1 cellular context compared by ENCODE assay signal in the genomic region with DNA sequence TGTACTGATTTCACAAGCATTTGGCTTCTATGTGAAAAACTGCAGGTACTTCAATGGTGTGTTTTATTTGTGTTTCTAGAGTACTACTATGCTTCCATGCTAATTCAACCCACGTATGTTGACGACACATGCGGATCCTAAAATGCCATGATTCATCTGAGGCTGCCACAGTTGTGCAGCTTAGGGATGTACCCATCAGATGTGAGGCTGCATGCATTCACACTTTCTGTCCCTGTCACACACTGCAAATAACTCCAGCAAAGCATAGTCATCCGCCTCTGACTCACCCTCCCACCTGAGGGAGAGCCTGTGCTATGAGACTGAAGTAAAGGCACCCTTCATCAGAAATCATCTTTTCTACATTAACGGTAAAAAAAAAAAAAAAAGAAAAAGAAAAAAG.
TF ChIP-seq lines count a peak whose summit lies in the region.

No MANE protein-coding gene starts in this region.

TF ChIP-seq in HCT116, 20 proteins besides CTCF, POLR2A, EP300 and RAD21 (continued from another document):
- TF ChIP-seq, protein P1, sequence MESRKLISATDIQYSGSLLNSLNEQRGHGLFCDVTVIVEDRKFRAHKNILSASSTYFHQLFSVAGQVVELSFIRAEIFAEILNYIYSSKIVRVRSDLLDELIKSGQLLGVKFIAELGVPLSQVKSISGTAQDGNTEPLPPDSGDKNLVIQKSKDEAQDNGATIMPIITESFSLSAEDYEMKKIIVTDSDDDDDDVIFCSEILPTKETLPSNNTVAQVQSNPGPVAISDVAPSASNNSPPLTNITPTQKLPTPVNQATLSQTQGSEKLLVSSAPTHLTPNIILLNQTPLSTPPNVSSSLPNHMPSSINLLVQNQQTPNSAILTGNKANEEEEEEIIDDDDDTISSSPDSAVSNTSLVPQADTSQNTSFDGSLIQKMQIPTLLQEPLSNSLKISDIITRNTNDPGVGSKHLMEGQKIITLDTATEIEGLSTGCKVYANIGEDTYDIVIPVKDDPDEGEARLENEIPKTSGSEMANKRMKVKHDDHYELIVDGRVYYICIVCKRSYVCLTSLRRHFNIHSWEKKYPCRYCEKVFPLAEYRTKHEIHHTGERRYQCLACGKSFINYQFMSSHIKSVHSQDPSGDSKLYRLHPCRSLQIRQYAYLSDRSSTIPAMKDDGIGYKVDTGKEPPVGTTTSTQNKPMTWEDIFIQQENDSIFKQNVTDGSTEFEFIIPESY (IDR thresholded peaks at IDR 0.05; ENCODE audit: extremely low read depth, insufficient replicate concordance, low read length) = no peak
- TF ChIP-seq SIN3A (IDR thresholded peaks at IDR 0.05; ENCODE audit: low read depth) (no peak), ZNF274 (IDR thresholded peaks at IDR 0.05; ENCODE audit: low read depth, low read length) (no peak), FOSL1 (IDR thresholded peaks at IDR 0.05; ENCODE audit: low read depth) (peak; percentile 46), EGR1 (IDR thresholded peaks at IDR 0.05; ENCODE audit: low read depth) (no peak), EZH2phosphoT487 (IDR thresholded peaks at IDR 0.05; ENCODE audit: borderline replicate concordance) (no peak), TCF7L2 (IDR thresholded peaks at IDR 0.05; ENCODE audit: borderline replicate concordance, extremely low read depth, insufficient read depth, insufficient read length) (no peak), CEBPB (IDR thresholded peaks at IDR 0.05; ENCODE audit: low read depth) (no peak), ZFX (IDR thresholded peaks at IDR 0.05) (no peak), ELF1 (IDR thresholded peaks at IDR 0.05; ENCODE audit: borderline replicate concordance, low read depth) (no peak), YY1 (IDR thresholded peaks at IDR 0.05; ENCODE audit: extremely low read depth, insufficient replicate concordance, low read depth, low read length) (no peak), MAX (IDR thresholded peaks at IDR 0.05) (no peak)
- TF ChIP-seq, protein P2, sequence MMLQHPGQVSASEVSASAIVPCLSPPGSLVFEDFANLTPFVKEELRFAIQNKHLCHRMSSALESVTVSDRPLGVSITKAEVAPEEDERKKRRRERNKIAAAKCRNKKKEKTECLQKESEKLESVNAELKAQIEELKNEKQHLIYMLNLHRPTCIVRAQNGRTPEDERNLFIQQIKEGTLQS (IDR thresholded peaks at IDR 0.05) = no peak
